ENCODE assay signal across 8 cellular contexts in genomic region chr5:177303925-177304391, GRCh38. TPM values are rescaled to one million over a fixed set of nuclear protein-coding genes. Genes with fewer than 3 reads are reported as not detected.
DNase-seq lines count a peak whose midpoint lies in the region; ATAC-seq and TF ChIP-seq lines count a peak whose summit lies in the region.

No MANE protein-coding gene starts in this region.

- H3K9me3 ChIP-seq in adipocyte (ENCODE audit: control insufficient read depth, low read length) (no peaks in the 10 kb centered on the region), thoracic aorta (no peaks in the 10 kb centered on the region)

- ATAC-seq in HG02678 (IDR thresholded peaks at IDR 0.05; ENCODE audit: unreplicated experiment) (peak; percentile 2), thoracic aorta (ENCODE audit: insufficient number of reproducible peaks, low FRiP score, low read depth) (no peak), HG03460 (IDR thresholded peaks at IDR 0.05; ENCODE audit: unreplicated experiment) (no peak)

- peak overlapping the region; percentile 66 to 79 for H3K27ac ChIP-seq in thoracic aorta

- peak overlapping the region; percentile 97 for H3K9ac ChIP-seq in adipocyte (ENCODE audit: low read length)

- no peak for DNase-seq in BJ (ENCODE audit: low read depth)
- DNase-seq in adipocyte (ENCODE audit: low read depth) = peak; percentile 24
- DNase-seq in kidney tubule cell (ENCODE audit: low spot score) = peak; percentile 17
- DNase-seq in thoracic aorta (ENCODE audit: low spot score) = no peak
- no peak for DNase-seq in globus pallidus (ENCODE audit: low spot score)
- no peak for DNase-seq in stimulated activated naive CD4-positive, alpha-beta T cell (lab: John Stamatoyannopoulos, UW)

- H3K4me1 ChIP-seq in adipocyte (ENCODE audit: control insufficient read depth, insufficient read depth, low read length) = peaks cover 54% of the 10 kb centered on the region
- H3K4me1 ChIP-seq in thoracic aorta (ENCODE audit: control insufficient read depth in 1 of 2, low read depth in 2 of 2) = peaks cover 32 to 40% of the 10 kb centered on the region in 2 donors

- H3K36me3 ChIP-seq in BJ (ENCODE audit: control insufficient read depth, insufficient read depth, low read length) (peaks cover 16% of the 10 kb centered on the region), adipocyte (ENCODE audit: control insufficient read depth, insufficient read depth, low read length, severe bottlenecking) (peaks cover 24% of the 10 kb centered on the region), thoracic aorta (peaks cover 14% of the 10 kb centered on the region)

- POLR2A ChIA-PET in BJ (lab: Charles Lee) = no interaction called here

- H3K4me3 ChIP-seq in BJ (ENCODE audit: low read depth, low read length) (peak overlapping the region; percentile 71), adipocyte (ENCODE audit: low read length) (peak overlapping the region; percentile 99), thoracic aorta (peak overlapping the region; percentile 93)

- H3K27me3 ChIP-seq in BJ (ENCODE audit: control insufficient read depth, insufficient read depth, low read length) = no peaks in the 10 kb centered on the region
- no peaks in the 10 kb centered on the region for H3K27me3 ChIP-seq in adipocyte (replicated peaks; ENCODE audit: control insufficient read depth, insufficient read depth, low read length)
- H3K27me3 ChIP-seq in thoracic aorta (replicated peaks; ENCODE audit: insufficient read depth) = no peaks in the 10 kb centered on the region

- TF ChIP-seq CTCF in BJ (IDR thresholded peaks at IDR 0.05; ENCODE audit: insufficient read depth, low read depth, low read length) = no peak
- no peak for TF ChIP-seq CTCF in thoracic aorta (IDR thresholded peaks at IDR 0.05)

- CTCF ChIA-PET in BJ (lab: Yijun Ruan, JAX) = interaction anchor here (10.3 kb wide), 1 partner anchor 191 kb away, joined by 84 read pairs; no protein-coding TSS in a partner anchor

RNA-seq across cellular contexts. Expression of gene PRELID1, which starts 0.4 kb away (rescaled TPM):
- polyA plus RNA-seq in BJ (2011; rRNA removed) = 182 and 245 TPM in 2 replicates
- polyA minus RNA-seq in BJ (2011; rRNA and poly(A)+ RNA removed) = 60.4 and 99.3 TPM in 2 replicates
- 10 to 100 TPM; 42.2 to 54.0 TPM for total RNA-seq in thoracic aorta

RNA-seq across cellular contexts. Expression of gene RAB24, which starts 0.4 kb away (rescaled TPM):
- polyA plus RNA-seq in BJ (2011; rRNA removed) = 39.7 and 54.7 TPM in 2 replicates
- polyA minus RNA-seq in BJ (2011; rRNA and poly(A)+ RNA removed) = 8.6 and 11.1 TPM in 2 replicates
- 10 to 100 TPM; 23.8 to 35.2 TPM for total RNA-seq in thoracic aorta

RNA-seq across cellular contexts. Expression of gene MXD3, which starts 7.7 kb away (rescaled TPM):
- 11.8 and 18.1 TPM in 2 replicates for polyA plus RNA-seq in BJ (2011; rRNA removed)
- 4.2 and 5.2 TPM in 2 replicates for polyA minus RNA-seq in BJ (2011; rRNA and poly(A)+ RNA removed)
- total RNA-seq in thoracic aorta = 10 to 100 TPM; 11.9 to 17.6 TPM

RNA-seq across cellular contexts. Expression of gene LMAN2, which starts 47.5 kb away (rescaled TPM):
- 228 and 248 TPM in 2 replicates for polyA plus RNA-seq in BJ (2011; rRNA removed)
- polyA minus RNA-seq in BJ (2011; rRNA and poly(A)+ RNA removed) = 185 and 254 TPM in 2 replicates
- 100 to 1,000 TPM; 159 to 167 TPM for total RNA-seq in thoracic aorta

RNA-seq across cellular contexts. Expression of gene RGS14, which starts 53.8 kb away (rescaled TPM):
- 4.1 and 6.0 TPM in 2 replicates for polyA plus RNA-seq in BJ (2011; rRNA removed)
- 3.0 and 3.8 TPM in 2 replicates for polyA minus RNA-seq in BJ (2011; rRNA and poly(A)+ RNA removed)
- total RNA-seq in thoracic aorta = 10 to 100 TPM in 1 of 2 donors, 1 to 10 TPM in 1; 4.9 to 12.6 TPM

Comparison
In these comparisons a context has a peak if more than half of its experiments do, and no peak if none do; other contexts are left out.
1. DNase-seq: peak in adipocyte (single experiment) and kidney tubule cell (single experiment); none in BJ (single experiment), thoracic aorta (single experiment), globus pallidus (single experiment) and stimulated activated naive CD4-positive, alpha-beta T cell (0 of 6).
2. Peak in every context shown above with its lines, with median percentiles within 50 percentile points of each other: H3K4me3 ChIP-seq.